Comparison of ENCODE assay signal across 10 cellular contexts in the genomic region with DNA sequence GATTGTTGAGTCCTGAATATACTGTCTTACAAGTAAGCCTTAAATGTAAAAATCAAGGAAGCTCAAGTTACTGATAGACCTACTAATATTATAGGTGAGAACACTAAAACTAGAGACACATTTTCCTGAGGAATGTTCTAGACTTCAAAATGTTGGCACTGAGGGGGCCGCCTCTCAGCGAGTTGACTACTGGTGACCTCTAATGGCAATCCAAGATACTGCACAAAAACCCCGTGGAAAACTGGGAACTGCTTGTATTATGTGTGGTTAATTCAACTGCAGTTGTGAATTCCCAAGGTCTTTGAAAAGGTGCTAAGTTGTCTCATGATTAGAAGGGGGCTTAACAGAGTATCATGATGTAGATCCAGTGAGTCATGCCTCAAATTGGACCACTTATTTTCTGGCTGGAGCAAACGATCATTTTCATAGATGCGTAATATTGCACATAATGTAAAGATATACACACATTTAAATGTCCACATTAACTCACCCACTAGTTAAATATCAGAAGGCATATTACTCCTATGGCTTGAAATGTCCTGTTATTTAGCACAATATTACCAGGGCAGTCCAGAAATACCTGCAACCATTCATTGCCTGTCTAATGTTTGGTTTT.
A peak's percentile ranks its signal among the peaks of the same experiment; 100 is the strongest.
DNase-seq lines count a peak whose midpoint lies in the region; ATAC-seq, FAIRE-seq and TF ChIP-seq lines count a peak whose summit lies in the region.
"Had no signal": no experiment of that assay in that cellular context is flagged by ENCODE, and none has a peak within 500 bp of the region (broad histone marks: within the 10 kb centered on the region; RNA-seq: fewer than 3 reads in every experiment).

No MANE protein-coding gene starts in this region.

- peak; percentile 52 for ATAC-seq in GM12878
- no peak for ATAC-seq in GM18907 (IDR thresholded peaks at IDR 0.05; ENCODE audit: unreplicated experiment)

- H3K79me1 ChIP-seq in mesendoderm (ENCODE audit: low read length) = no peaks in the 10 kb centered on the region

- H3K4me2 ChIP-seq in GM12878 (ENCODE audit: control insufficient read depth, insufficient read depth) (no peak overlapping the region), mesendoderm (ENCODE audit: low read length) (no peak overlapping the region)

- DNase-seq in Daoy (ENCODE audit: low read depth) (peak; percentile 17), KBM-7 (peak; percentile 26), GM12878 (ENCODE audit: low read depth, low spot score) (no peak), mesendoderm (peak; percentile 57), epidermal melanocyte (ENCODE audit: insufficient read length, low spot score) (no peak)
- no peak for DNase-seq in activated naive CD4-positive, alpha-beta T cell (lab: John Stamatoyannopoulos, UW)
- no peak for DNase-seq in activated CD8-positive, alpha-beta memory T cell treated with anti-CD3 and anti-CD28 coated beads, Interleukin-2, amount 50 U/mL, for 4 hours
- DNase-seq: activated CD4-positive, alpha-beta T cell treated with anti-CD3 and anti-CD28 coated beads, Interleukin-2, amount 10 ng/mL, durations not matched to agents 24 days and 14 days had no signal

- CTCF ChIA-PET in GM12878 (lab: Yijun Ruan, JAX) = interaction anchor here (1.0 to 1.6 kb wide), 5 partner anchors 13 to 528 kb away, joined by 3 to 6 read pairs (median 4); no protein-coding TSS in a partner anchor

- H3K27ac ChIP-seq in GM12878 (ENCODE audit: control insufficient read depth, insufficient read depth) (no peak overlapping the region), mesendoderm (ENCODE audit: low read depth, low read length) (no peak overlapping the region)
- H3K27ac ChIP-seq: thyroid gland had no signal

- H3K27me3 ChIP-seq in GM12878 (replicated peaks in 1 of 2; ENCODE audit: control insufficient read depth in 2 of 2, insufficient read depth in 2 of 2, low read length in 1 of 2) (no peaks in the 10 kb centered on the region), mesendoderm (ENCODE audit: insufficient read depth, low read length, poor library complexity) (no peaks in the 10 kb centered on the region)
- H3K27me3 ChIP-seq: thyroid gland had no signal

- H3K79me2 ChIP-seq in GM12878 (ENCODE audit: control insufficient read depth, insufficient read depth, low read length) (no peaks in the 10 kb centered on the region), mesendoderm (ENCODE audit: control insufficient read depth, insufficient read depth, low read length) (no peaks in the 10 kb centered on the region)

- no peak overlapping the region for H3K4ac ChIP-seq in mesendoderm (ENCODE audit: low read depth, low read length)

- no peak overlapping the region for H3K23ac ChIP-seq in mesendoderm (ENCODE audit: low read length)

- H2BK120ac ChIP-seq in mesendoderm (ENCODE audit: low read depth, low read length) = no peak overlapping the region

- H3K4me1 ChIP-seq in GM12878 (ENCODE audit: control insufficient read depth, insufficient read depth, low read length) (no peaks in the 10 kb centered on the region), mesendoderm (ENCODE audit: control insufficient read depth, low read depth, low read length) (no peaks in the 10 kb centered on the region)
- H3K4me1 ChIP-seq: thyroid gland had no signal

- no peak for TF ChIP-seq EP300 in GM12878 (IDR thresholded peaks at IDR 0.05; ENCODE audit: borderline replicate concordance in 1 of 2, control insufficient read depth in 1 of 2, low read depth in 2 of 2, low read length in 2 of 2)

- no peak overlapping the region for H3K18ac ChIP-seq in mesendoderm (ENCODE audit: low read length)

- H3K9me3 ChIP-seq in GM12878 (replicated peaks; ENCODE audit: control insufficient read depth, insufficient read depth, low read length) = no peaks in the 10 kb centered on the region; the same call in 2 of the 3 replicates
- H3K9me3 ChIP-seq: thyroid gland had no signal

- H4K8ac ChIP-seq in mesendoderm (ENCODE audit: low read depth, low read length) = no peak overlapping the region

- H2BK15ac ChIP-seq in mesendoderm (replicated peaks; ENCODE audit: low read depth) = no peak overlapping the region

- H3K36me3 ChIP-seq in GM12878 (ENCODE audit: control insufficient read depth in 2 of 2, insufficient read depth in 2 of 2, low read length in 1 of 2) (no peaks in the 10 kb centered on the region), mesendoderm (ENCODE audit: control insufficient read depth, insufficient read depth, low read length) (no peaks in the 10 kb centered on the region)
- H3K36me3 ChIP-seq: thyroid gland had no signal

- H2AFZ ChIP-seq in GM12878 (ENCODE audit: control insufficient read depth, low read depth, low read length) = no peak overlapping the region

- POLR2A ChIA-PET in GM12878 (lab: Charles Lee) = no interaction called here

- RAD21 ChIA-PET in GM12878 (lab: Charles Lee; ENCODE audit: unreplicated experiment) = interaction anchor here (0.9 kb wide), 1 partner anchor 21 kb away, joined by 3 read pairs; no protein-coding TSS in a partner anchor

- H2BK5ac ChIP-seq in mesendoderm (ENCODE audit: low read length) = no peak overlapping the region

- H4K20me1 ChIP-seq in GM12878 (ENCODE audit: control insufficient read depth, insufficient read depth) = no peaks in the 10 kb centered on the region

- peak; percentile 71 for FAIRE-seq in GM12878 (lab: Jason Lieb, UNC)

- H3K4me3 ChIP-seq in GM12878 = no peak overlapping the region
- H3K4me3 ChIP-seq in mesendoderm (ENCODE audit: low read length) = no peak overlapping the region
- H3K4me3 ChIP-seq: thyroid gland had no signal

- no peak overlapping the region for H2AK5ac ChIP-seq in mesendoderm (ENCODE audit: low read length)

- peak; percentile 59 to 70 (median 59); a peak in 5 of 6 replicates for TF ChIP-seq CTCF in GM12878 (IDR thresholded peaks at IDR 0.05 in 2 of 3, conservative IDR thresholded peaks at IDR 0.05 in 1 of 3; ENCODE audit: control insufficient read depth in 2 of 3, extremely low read depth in 1 of 3, insufficient read depth in 1 of 3, low read depth in 3 of 3, low read length in 3 of 3)

- no TSS peak for BruUV-seq in GM12878 (replicated peaks; lab: Mats Ljungman, UMichigan)

- intact Hi-C loops in GM12878 (cut with micrococcal nuclease; ENCODE audit: unreplicated experiment) = loop anchor here (1.0 to 5.0 kb wide), 3 partner anchors 141 to 526 kb away; no protein-coding TSS in a partner anchor

- TF ChIP-seq RAD21 in GM12878 (IDR thresholded peaks at IDR 0.05; ENCODE audit: insufficient read depth, low read depth, low read length) = peak; percentile 64

- H3K9ac ChIP-seq in GM12878 (ENCODE audit: control insufficient read depth, insufficient read depth, low read length) (no peak overlapping the region), mesendoderm (ENCODE audit: low read length) (no peak overlapping the region)

- no peak overlapping the region for H4K5ac ChIP-seq in mesendoderm (ENCODE audit: low read length)

- no peak for TF ChIP-seq POLR2A in GM12878 (IDR thresholded peaks at IDR 0.05; ENCODE audit: low read depth, low read length)

- in situ Hi-C loops in KBM-7 (cut with MboI; ENCODE audit: low pct_unique_long_range_greater_than_20kb, low sequenced_read_pairs) = no loop called here
- in situ Hi-C loops in GM12878 (cut with MboI) = no loop called here

- SMC1A ChIA-PET in GM12878 (lab: Charles Lee; ENCODE audit: uncharacterized antibody, unreplicated experiment) = interaction anchor here (1.0 to 1.6 kb wide), 5 partner anchors 12 to 529 kb away, joined by 3 to 4 read pairs (median 4); no protein-coding TSS in a partner anchor

- 41% methylated on average over 5 of the region's 5 CpGs for WGBS in GM12878 (ENCODE audit: insufficient coverage, insufficient replicate concordance, low lambda C conversion rate, missing lambda C conversion rate)
- no CpG with 5 or more reads among the region's 5 CpGs for WGBS in mesendoderm (ENCODE audit: extremely low coverage, insufficient coverage, low lambda C conversion rate)

- no peak overlapping the region for H3K56ac ChIP-seq in mesendoderm (ENCODE audit: low read length)

TF ChIP-seq in GM12878, 131 proteins besides CTCF, POLR2A, EP300 and RAD21:
- TF ChIP-seq, protein P1, sequence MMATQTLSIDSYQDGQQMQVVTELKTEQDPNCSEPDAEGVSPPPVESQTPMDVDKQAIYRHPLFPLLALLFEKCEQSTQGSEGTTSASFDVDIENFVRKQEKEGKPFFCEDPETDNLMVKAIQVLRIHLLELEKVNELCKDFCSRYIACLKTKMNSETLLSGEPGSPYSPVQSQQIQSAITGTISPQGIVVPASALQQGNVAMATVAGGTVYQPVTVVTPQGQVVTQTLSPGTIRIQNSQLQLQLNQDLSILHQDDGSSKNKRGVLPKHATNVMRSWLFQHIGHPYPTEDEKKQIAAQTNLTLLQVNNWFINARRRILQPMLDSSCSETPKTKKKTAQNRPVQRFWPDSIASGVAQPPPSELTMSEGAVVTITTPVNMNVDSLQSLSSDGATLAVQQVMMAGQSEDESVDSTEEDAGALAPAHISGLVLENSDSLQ (IDR thresholded peaks at IDR 0.05) = no peak
- TF ChIP-seq, protein P2, sequence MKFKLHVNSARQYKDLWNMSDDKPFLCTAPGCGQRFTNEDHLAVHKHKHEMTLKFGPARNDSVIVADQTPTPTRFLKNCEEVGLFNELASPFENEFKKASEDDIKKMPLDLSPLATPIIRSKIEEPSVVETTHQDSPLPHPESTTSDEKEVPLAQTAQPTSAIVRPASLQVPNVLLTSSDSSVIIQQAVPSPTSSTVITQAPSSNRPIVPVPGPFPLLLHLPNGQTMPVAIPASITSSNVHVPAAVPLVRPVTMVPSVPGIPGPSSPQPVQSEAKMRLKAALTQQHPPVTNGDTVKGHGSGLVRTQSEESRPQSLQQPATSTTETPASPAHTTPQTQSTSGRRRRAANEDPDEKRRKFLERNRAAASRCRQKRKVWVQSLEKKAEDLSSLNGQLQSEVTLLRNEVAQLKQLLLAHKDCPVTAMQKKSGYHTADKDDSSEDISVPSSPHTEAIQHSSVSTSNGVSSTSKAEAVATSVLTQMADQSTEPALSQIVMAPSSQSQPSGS (IDR thresholded peaks at IDR 0.05; ENCODE audit: low read length) = no peak
- TF ChIP-seq SMC3 (IDR thresholded peaks at IDR 0.05; ENCODE audit: borderline replicate concordance, low read length) (peak; percentile 50), MEF2A (IDR thresholded peaks at IDR 0.05; ENCODE audit: insufficient read depth, low read depth, low read length) (no peak)

Comparison
In these comparisons a context has a peak if more than half of its experiments do, and no peak if none do; other contexts are left out.
1. DNase-seq: peak in Daoy (single experiment), KBM-7 (single experiment) and mesendoderm (single experiment); none in GM12878 (single experiment), activated naive CD4-positive, alpha-beta T cell (0 of 4), activated CD8-positive, alpha-beta memory T cell treated with anti-CD3 and anti-CD28 coated beads, Interleukin-2, amount 50 U/mL, for 4 hours (single experiment) and epidermal melanocyte (single experiment).